In the genomic region with DNA sequence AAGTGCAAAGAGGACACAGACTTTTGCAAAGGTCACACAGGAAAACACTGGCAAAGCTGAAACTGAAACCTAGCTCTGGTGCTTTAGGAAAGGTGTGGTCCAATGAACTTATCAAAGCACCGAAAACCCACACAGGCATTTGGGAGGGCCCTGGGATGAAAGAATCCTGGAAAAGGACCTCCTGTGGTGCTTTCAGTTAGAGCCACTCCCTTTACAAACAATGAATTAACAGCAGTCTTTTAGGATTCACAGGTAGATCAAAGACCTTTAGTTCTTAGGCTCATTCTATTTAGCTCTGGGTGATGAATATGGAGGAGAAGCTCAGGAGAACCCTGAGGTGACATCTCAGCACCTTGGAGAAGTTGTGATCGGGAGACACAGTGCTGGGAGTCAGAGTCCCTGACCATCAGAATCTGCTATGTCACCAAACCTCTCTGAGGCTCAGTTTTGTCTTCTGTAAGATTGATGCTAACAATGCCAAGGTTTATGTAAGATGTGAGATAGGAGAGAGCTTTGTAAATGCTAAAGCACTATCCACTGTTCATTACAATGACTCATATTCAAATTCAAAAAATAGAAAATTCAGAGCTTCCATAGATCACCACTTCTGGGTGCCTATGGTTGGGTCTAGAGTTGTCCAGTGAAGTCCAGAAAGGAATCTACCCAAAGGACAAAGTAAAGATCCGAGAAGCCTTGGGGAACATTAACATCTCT, we compare ENCODE assay signal across 31 cellular contexts. TPM values are rescaled to one million over a fixed set of nuclear protein-coding genes. Genes with fewer than 3 reads are reported as not detected.
DNase-seq lines count a peak whose midpoint lies in the region; ATAC-seq, FAIRE-seq and TF ChIP-seq lines count a peak whose summit lies in the region.
"Had no signal": no experiment of that assay in that cellular context is flagged by ENCODE, and none has a peak within 500 bp of the region (broad histone marks: within the 10 kb centered on the region; RNA-seq: fewer than 3 reads in every experiment).

No MANE protein-coding gene starts in this region.

- no peak overlapping the region; the same call in 1 of the 2 replicates for H3K27ac ChIP-seq in GM12878 (ENCODE audit: control insufficient read depth, insufficient read depth)
- no peak overlapping the region for H3K27ac ChIP-seq in OCI-LY7 (ENCODE audit: low read depth, low read length, poor library complexity, severe bottlenecking)
- no peak overlapping the region for H3K27ac ChIP-seq in testis
- H3K27ac ChIP-seq: SJCRH30 had no signal

- POLR2A ChIA-PET in GM12878 (lab: Charles Lee) (no interaction called here), OCI-LY7 (lab: Charles Lee) (no interaction called here)

- H3K79me2 ChIP-seq in GM12878 (ENCODE audit: control insufficient read depth, insufficient read depth, low read length), result no peaks in the 10 kb centered on the region
- H3K79me2 ChIP-seq in OCI-LY7 (ENCODE audit: insufficient read depth, low read depth, low read length), result no peaks in the 10 kb centered on the region

- intact Hi-C loops in GM12878 (cut with micrococcal nuclease; ENCODE audit: unreplicated experiment) (no loop called here), posterior cingulate gyrus (cut with DNase I) (no loop called here), OCI-LY7 (cut with micrococcal nuclease; ENCODE audit: unreplicated experiment) (no loop called here), testis (cut with DNase I; ENCODE audit: low total_unique reads) (no loop called here)

- DNase-seq in activated CD8-positive, alpha-beta memory T cell treated with anti-CD3 and anti-CD28 coated beads, Interleukin-2, amount 10 ng/mL, durations not matched to agents 7 days and 5 days, result no peak
- no peak for DNase-seq in activated CD8-positive, alpha-beta memory T cell treated with anti-CD3 and anti-CD28 coated beads, Interleukin-2, amount 50 U/mL, for 48 hours
- DNase-seq in GM12878 (ENCODE audit: low read depth, low spot score) (no peak), iPS DF 4.7 (ENCODE audit: extremely low read depth, low spot score) (peak; percentile 46), posterior cingulate gyrus (no peak), foreskin fibroblast (no peak), OCI-LY7 (ENCODE audit: low spot score) (no peak), testis (no peak)
- DNase-seq: activated CD4-positive, CD25-positive, alpha-beta regulatory T cell; activated naive CD8-positive, alpha-beta T cell treated with anti-CD3 and anti-CD28 coated beads for 36 hours; C1 segment of cervical spinal cord; cortex of kidney; foreskin melanocyte; hippocampal formation; Karpas-422; NCI-H1105; NCI-H2107; NCI-H526; SJCRH30; stimulated activated CD4-positive, alpha-beta T cell treated with anti-CD3 and anti-CD28 coated beads, Interleukin-2, amount 100 ng/mL, for 48 hours; stimulated activated naive CD8-positive, alpha-beta T cell treated with anti-CD3 and anti-CD28 coated beads, Interleukin-15, amount 100 ng/mL, for 72 hours; T-helper 17 cell had no signal

- no peaks in the 10 kb centered on the region for H3K9me3 Mint-ChIP-seq in activated CD8-positive, alpha-beta memory T cell treated with anti-CD3 and anti-CD28 coated beads, Interleukin-2, amount 10 ng/mL, durations not matched to agents 7 days and 5 days (ENCODE audit: low read depth)
- H3K9me3 Mint-ChIP-seq: activated naive CD8-positive, alpha-beta T cell treated with anti-CD3 and anti-CD28 coated beads for 36 hours; brain; stimulated activated naive CD8-positive, alpha-beta T cell treated with anti-CD3 and anti-CD28 coated beads, Interleukin-15, amount 100 ng/mL, for 72 hours had no signal

- TF ChIP-seq CTCF in GM12878 (IDR thresholded peaks at IDR 0.05 in 2 of 3, conservative IDR thresholded peaks at IDR 0.05 in 1 of 3; ENCODE audit: control insufficient read depth in 2 of 3, extremely low read depth in 1 of 3, insufficient read depth in 1 of 3, low read depth in 3 of 3, low read length in 3 of 3), result no peak
- no peak for TF ChIP-seq CTCF in foreskin fibroblast (IDR thresholded peaks at IDR 0.05; ENCODE audit: low read depth, low read length)
- TF ChIP-seq CTCF in OCI-LY7 (conservative IDR thresholded peaks at IDR 0.05; ENCODE audit: low read length), result no peak
- TF ChIP-seq CTCF in testis (IDR thresholded peaks at IDR 0.05), result no peak

- peak; percentile 56 for FAIRE-seq in GM12878 (lab: Jason Lieb, UNC)
- FAIRE-seq: GM19239, H54 had no signal

- RAD21 ChIA-PET in GM12878 (lab: Charles Lee; ENCODE audit: unreplicated experiment), result interaction anchor here (1.5 kb wide), 1 partner anchor 91 kb away, joined by 6 read pairs; no protein-coding TSS in a partner anchor

- H4K20me1 ChIP-seq in GM12878 (ENCODE audit: control insufficient read depth, insufficient read depth) (no peaks in the 10 kb centered on the region), OCI-LY7 (ENCODE audit: insufficient read depth, low read length) (no peaks in the 10 kb centered on the region)

- SMC1A ChIA-PET in GM12878 (lab: Charles Lee; ENCODE audit: uncharacterized antibody, unreplicated experiment), result interaction anchor here (0.8 to 1.2 kb wide), 4 partner anchors 13 to 906 kb away, joined by 3 read pairs; no protein-coding TSS in a partner anchor

- in situ Hi-C loops in GM12878 (cut with MboI), result no loop called here

- CTCF ChIA-PET in activated CD8-positive, alpha-beta memory T cell treated with anti-CD3 and anti-CD28 coated beads, Interleukin-2, amount 10 ng/mL, durations not matched to agents 7 days and 5 days (lab: Charles Lee), result interaction anchor here (1.4 kb wide), 1 partner anchor 66 kb away, joined by 3 read pairs; no protein-coding TSS in a partner anchor
- CTCF ChIA-PET in GM12878 (lab: Yijun Ruan, JAX), result interaction anchor here (0.6 to 0.7 kb wide), 2 partner anchors 28 to 83 kb away, joined by 3 read pairs; no protein-coding TSS in a partner anchor
- CTCF ChIA-PET in OCI-LY7 (lab: Charles Lee; ENCODE audit: unreplicated experiment), result no interaction called here

- H3K4me1 Mint-ChIP-seq in activated CD8-positive, alpha-beta memory T cell treated with anti-CD3 and anti-CD28 coated beads, Interleukin-2, amount 10 ng/mL, durations not matched to agents 7 days and 5 days, result peaks cover 24% of the 10 kb centered on the region
- H3K4me1 Mint-ChIP-seq: activated naive CD8-positive, alpha-beta T cell treated with anti-CD3 and anti-CD28 coated beads for 36 hours; activated T-helper 17 cell treated with anti-CD3 and anti-CD28 coated beads, Interleukin-2, amount 50 U/mL, for 72 hours; brain; stimulated activated naive CD8-positive, alpha-beta T cell treated with anti-CD3 and anti-CD28 coated beads, Interleukin-15, amount 100 ng/mL, for 72 hours; T-helper 17 cell had no signal

- H3K27ac Mint-ChIP-seq in activated CD8-positive, alpha-beta memory T cell treated with anti-CD3 and anti-CD28 coated beads, Interleukin-2, amount 10 ng/mL, durations not matched to agents 7 days and 5 days, result peak overlapping the region; percentile 51
- H3K27ac Mint-ChIP-seq: activated naive CD8-positive, alpha-beta T cell treated with anti-CD3 and anti-CD28 coated beads for 36 hours; activated T-helper 17 cell treated with anti-CD3 and anti-CD28 coated beads, Interleukin-2, amount 50 U/mL, for 72 hours; brain; natural killer cell treated with Interleukin-12 subunit alpha and Interleukin-12 subunit beta and Interleukin-15 and Interleukin-18, amount 100 ng/mL, for 72 hours; T-helper 17 cell had no signal

- WGBS in GM12878 (ENCODE audit: insufficient coverage, insufficient replicate concordance, low lambda C conversion rate, missing lambda C conversion rate), result 26% methylated on average over 3 of the region's 3 CpGs
- 78 to 87% methylated on average over 3 of the region's 3 CpGs for WGBS in testis, 2 donors

- no peak overlapping the region for H3K4me3 Mint-ChIP-seq in activated CD8-positive, alpha-beta memory T cell treated with anti-CD3 and anti-CD28 coated beads, Interleukin-2, amount 10 ng/mL, durations not matched to agents 7 days and 5 days
- H3K4me3 Mint-ChIP-seq: activated naive CD8-positive, alpha-beta T cell treated with anti-CD3 and anti-CD28 coated beads for 36 hours; activated T-helper 17 cell treated with anti-CD3 and anti-CD28 coated beads, Interleukin-2, amount 50 U/mL, for 72 hours; brain; natural killer cell treated with Interleukin-12 subunit alpha and Interleukin-12 subunit beta and Interleukin-15 and Interleukin-18, amount 100 ng/mL, for 72 hours; stimulated activated naive CD8-positive, alpha-beta T cell treated with anti-CD3 and anti-CD28 coated beads, Interleukin-15, amount 100 ng/mL, for 72 hours; T-helper 17 cell had no signal

- TF ChIP-seq POLR2A in GM12878 (IDR thresholded peaks at IDR 0.05; ENCODE audit: low read depth, low read length) (no peak), testis (IDR thresholded peaks at IDR 0.05) (no peak)

- H3K4me1 ChIP-seq in GM12878 (ENCODE audit: control insufficient read depth, insufficient read depth, low read length), result peaks cover 15% of the 10 kb centered on the region
- H3K4me1 ChIP-seq in OCI-LY7 (ENCODE audit: insufficient read depth, low read length, poor library complexity, severe bottlenecking), result no peaks in the 10 kb centered on the region
- H3K4me1 ChIP-seq in testis, result no peaks in the 10 kb centered on the region
- H3K4me1 ChIP-seq: SJCRH30 had no signal

- H3K9ac ChIP-seq in GM12878 (ENCODE audit: control insufficient read depth, insufficient read depth, low read length), result no peak overlapping the region

- no peak for TF ChIP-seq RAD21 in GM12878 (IDR thresholded peaks at IDR 0.05; ENCODE audit: insufficient read depth, low read depth, low read length)

- peaks cover 2% of the 10 kb centered on the region for H3K27me3 Mint-ChIP-seq in activated CD8-positive, alpha-beta memory T cell treated with anti-CD3 and anti-CD28 coated beads, Interleukin-2, amount 10 ng/mL, durations not matched to agents 7 days and 5 days
- H3K27me3 Mint-ChIP-seq: natural killer cell treated with Interleukin-12 subunit alpha and Interleukin-12 subunit beta and Interleukin-15 and Interleukin-18, amount 100 ng/mL, for 72 hours had no signal

- BruUV-seq in GM12878 (replicated peaks; lab: Mats Ljungman, UMichigan) (no TSS peak), OCI-LY7 (replicated peaks; lab: Mats Ljungman, UMichigan) (no TSS peak)

- H3K36me3 ChIP-seq in GM12878 (ENCODE audit: control insufficient read depth in 2 of 2, insufficient read depth in 2 of 2, low read length in 1 of 2) (no peaks in the 10 kb centered on the region), OCI-LY7 (ENCODE audit: insufficient read depth, low read length) (no peaks in the 10 kb centered on the region), testis (ENCODE audit: low read depth, missing control alignments) (no peaks in the 10 kb centered on the region)
- H3K36me3 ChIP-seq: SJCRH30 had no signal

- no peaks in the 10 kb centered on the region for H3K36me3 Mint-ChIP-seq in activated CD8-positive, alpha-beta memory T cell treated with anti-CD3 and anti-CD28 coated beads, Interleukin-2, amount 10 ng/mL, durations not matched to agents 7 days and 5 days
- H3K36me3 Mint-ChIP-seq: activated naive CD8-positive, alpha-beta T cell treated with anti-CD3 and anti-CD28 coated beads for 36 hours; brain; natural killer cell treated with Interleukin-12 subunit alpha and Interleukin-12 subunit beta and Interleukin-15 and Interleukin-18, amount 100 ng/mL, for 72 hours had no signal

- no peak for TF ChIP-seq EP300 in GM12878 (IDR thresholded peaks at IDR 0.05; ENCODE audit: borderline replicate concordance in 1 of 2, control insufficient read depth in 1 of 2, low read depth in 2 of 2, low read length in 2 of 2)

- H3K27me3 ChIP-seq in GM12878 (replicated peaks in 1 of 2; ENCODE audit: control insufficient read depth in 2 of 2, insufficient read depth in 2 of 2, low read length in 1 of 2), result no peaks in the 10 kb centered on the region
- H3K27me3 ChIP-seq in testis, result no peaks in the 10 kb centered on the region

- H3K4me2 ChIP-seq in GM12878 (ENCODE audit: control insufficient read depth, insufficient read depth) (no peak overlapping the region), OCI-LY7 (ENCODE audit: low read length) (no peak overlapping the region)

- no peaks in the 10 kb centered on the region for H3K9me2 ChIP-seq in OCI-LY7 (ENCODE audit: insufficient read depth, low read length)

- H3K9me3 ChIP-seq in GM12878 (replicated peaks; ENCODE audit: control insufficient read depth, insufficient read depth, low read length), result no peaks in the 10 kb centered on the region
- no peaks in the 10 kb centered on the region for H3K9me3 ChIP-seq in OCI-LY7 (ENCODE audit: low read length)
- H3K9me3 ChIP-seq in testis, result no peaks in the 10 kb centered on the region
- H3K9me3 ChIP-seq: SJCRH30 had no signal

- H3K4me3 ChIP-seq in GM12878 (no peak overlapping the region), foreskin fibroblast (ENCODE audit: low read depth in 1 of 2, low read length in 2 of 2) (no peak overlapping the region), OCI-LY7 (ENCODE audit: low read depth, low read length, poor library complexity, severe bottlenecking) (no peak overlapping the region), testis (no peak overlapping the region)
- H3K4me3 ChIP-seq: SJCRH30, skin epidermis had no signal

- no peak for ATAC-seq in activated CD8-positive, alpha-beta memory T cell treated with anti-CD3 and anti-CD28 coated beads, Interleukin-2, amount 10 ng/mL, durations not matched to agents 7 days and 5 days
- no peak for ATAC-seq in GM12878
- ATAC-seq: activated T-helper 17 cell treated with anti-CD3 and anti-CD28 coated beads, Interleukin-2, amount 50 U/mL, for 72 hours; natural killer cell treated with Interleukin-12 subunit alpha and Interleukin-12 subunit beta and Interleukin-15 and Interleukin-18, amount 100 ng/mL, for 72 hours; Panc1; stimulated activated naive CD8-positive, alpha-beta T cell treated with anti-CD3 and anti-CD28 coated beads, Interleukin-15, amount 100 ng/mL, for 72 hours; T-helper 17 cell had no signal

- no peak overlapping the region; the same call in 1 of the 2 replicates for H2AFZ ChIP-seq in GM12878 (ENCODE audit: control insufficient read depth, low read depth, low read length)
- no peak overlapping the region for H2AFZ ChIP-seq in OCI-LY7 (ENCODE audit: low read length)

RNA-seq across cellular contexts. Expression of a gene that starts 39.3 kb away (rescaled TPM):
- total RNA-seq in activated CD8-positive, alpha-beta memory T cell treated with anti-CD3 and anti-CD28 coated beads, Interleukin-2, amount 10 ng/mL, durations not matched to agents 7 days and 5 days, result not detected
- total RNA-seq in GM12878 (2013; cell fraction: nucleolus; rRNA removed), result not detected in 2 replicates
- total RNA-seq in GM12878 (2014; rRNA removed), result not detected in 2 replicates
- total RNA-seq in GM12878 (2014; rRNA removed; fragmentation: Illumina TruSeq; extraction: Trizol), result not detected in 2 replicates
- total RNA-seq in GM12878 (2021), result 0.21 TPM in 1 of 2 replicates, not detected in the other
- not detected for polyA plus RNA-seq in GM12878 (2011; ENCODE audit: low read depth)
- polyA plus RNA-seq in GM12878 (2011; rRNA removed), result not detected in 2 replicates
- not detected in 2 replicates for polyA plus RNA-seq in GM12878 (2011; cell fraction: cytosol; rRNA removed)
- not detected in 2 replicates for polyA plus RNA-seq in GM12878 (2011; cell fraction: nucleus; rRNA removed)
- 0.04 TPM in 1 of 2 replicates, not detected in the other for polyA plus RNA-seq in GM12878 (2012)
- polyA plus RNA-seq in GM12878 (2014; fragmentation: Illumina TruSeq; extraction: Trizol), result 0.09 and 0.21 TPM in 2 replicates
- polyA plus RNA-seq in GM12878 (2014; fragmentation: Nextera tagmentation; extraction: Ambion mirVana), result under 1 TPM; 0.04 to 0.10 TPM
- not detected in 2 replicates for polyA plus RNA-seq in GM12878 (2014; rRNA removed)
- polyA plus RNA-seq in GM12878 (2016; fragmentation: Nextera tagmentation; extraction: Ambion mirVana), result under 1 TPM; 0.15 to 0.30 TPM
- polyA minus RNA-seq in GM12878 (2011; rRNA and poly(A)+ RNA removed), result 1.0 TPM in 1 of 2 replicates, not detected in the other
- not detected in 2 replicates for polyA minus RNA-seq in GM12878 (2011; cell fraction: cytosol; rRNA and poly(A)+ RNA removed)
- polyA minus RNA-seq in GM12878 (2011; cell fraction: nucleus; rRNA and poly(A)+ RNA removed), result not detected in 2 replicates
- not detected in 2 replicates for total RNA-seq in OCI-LY7 (2014; rRNA removed; shearing (Covaris generic))
- not detected in 2 replicates for total RNA-seq in OCI-LY7 (2022)
- total RNA-seq in testis, result 1 to 10 TPM; 1.4 to 1.8 TPM
- 0.46 TPM for polyA plus RNA-seq in testis (ENCODE audit: insufficient read depth, low read depth, low replicate concordance)
- total RNA-seq: activated naive CD8-positive, alpha-beta T cell treated with anti-CD3 and anti-CD28 coated beads for 36 hours; activated T-helper 17 cell treated with anti-CD3 and anti-CD28 coated beads, Interleukin-2, amount 50 U/mL, for 72 hours; G401; natural killer cell treated with Interleukin-12 subunit alpha and Interleukin-12 subunit beta and Interleukin-15 and Interleukin-18, amount 100 ng/mL, for 72 hours; pulmonary artery endothelial cell; SJCRH30; T-helper 17 cell had no signal
